In genomic region chr19:29810504-29810871, GRCh38 we compare ENCODE assay signal across 8 cellular contexts. TPM values are rescaled to one million over a fixed set of nuclear protein-coding genes. Genes with fewer than 3 reads are reported as not detected.
DNase-seq lines count a peak whose midpoint lies in the region; ATAC-seq, FAIRE-seq and TF ChIP-seq lines count a peak whose summit lies in the region.

No MANE protein-coding gene starts in this region.

- H3K4me1 ChIP-seq in kidney (ENCODE audit: control insufficient read depth in 1 of 2, insufficient read depth in 1 of 2, low read depth in 1 of 2, low read length in 2 of 2), result peaks cover 0 to under 1% of the 10 kb centered on the region in 2 donors
- H3K4me1 ChIP-seq in psoas muscle, result no peaks in the 10 kb centered on the region

- no peak overlapping the region for H3K9ac ChIP-seq in kidney (ENCODE audit: low read length in 2 of 2)

- no peaks in the 10 kb centered on the region for H3K27me3 Mint-ChIP-seq in activated T-cell treated with anti-CD3 and anti-CD28 coated beads, Interleukin-2, amount 50 U/mL, for 72 hours (ENCODE audit: low read depth)

- no peaks in the 10 kb centered on the region for H3K9me3 ChIP-seq in kidney (ENCODE audit: control insufficient read depth in 1 of 2, low read length in 2 of 2)
- no peaks in the 10 kb centered on the region for H3K9me3 ChIP-seq in psoas muscle

- no peaks in the 10 kb centered on the region for H3K9me3 Mint-ChIP-seq in activated T-cell treated with anti-CD3 and anti-CD28 coated beads, Interleukin-2, amount 50 U/mL, for 72 hours

- H3K4me3 ChIP-seq in kidney (ENCODE audit: low read length in 2 of 2) (no peak overlapping the region), psoas muscle (no peak overlapping the region)

- peaks cover 27% of the 10 kb centered on the region for H3K4me1 Mint-ChIP-seq in activated T-cell treated with anti-CD3 and anti-CD28 coated beads, Interleukin-2, amount 50 U/mL, for 72 hours (ENCODE audit: low read depth)

- peaks cover 4 to 10% of the 10 kb centered on the region in 2 donors for H3K36me3 Mint-ChIP-seq in activated T-cell treated with anti-CD3 and anti-CD28 coated beads, Interleukin-2, amount 50 U/mL, for 72 hours (ENCODE audit: insufficient read depth in 2 of 2)

- peak overlapping the region; percentile 90 for H3K4me3 Mint-ChIP-seq in activated T-cell treated with anti-CD3 and anti-CD28 coated beads, Interleukin-2, amount 50 U/mL, for 72 hours

- intact Hi-C loops in kidney (cut with DNase I), result no loop called here
- intact Hi-C loops in psoas muscle (cut with DNase I), result loop anchor here in 1 of 2 donors (5.0 kb wide), 1 partner anchor 37 kb away; no protein-coding TSS in a partner anchor

- DNase-seq in COR-L47 (lab: John Stamatoyannopoulos, UW) (peak; percentile 38), HT1080 (ENCODE audit: low read depth) (peak; percentile 17), kidney (peak; percentile 48), psoas muscle (no peak)
- peak in 1 of 2 donors; percentile 19 for DNase-seq in activated T-cell treated with anti-CD3 and anti-CD28 coated beads, Interleukin-2, amount 50 U/mL, for 72 hours

- H3K27me3 ChIP-seq in psoas muscle (ENCODE audit: insufficient read depth in 3 of 3, low read length in 2 of 3), result no peaks in the 10 kb centered on the region

- no peak for FAIRE-seq in kidney (lab: Jason Lieb, UNC)

- H3K27ac Mint-ChIP-seq in activated T-cell treated with anti-CD3 and anti-CD28 coated beads, Interleukin-2, amount 50 U/mL, for 72 hours, result peak overlapping the region; percentile 88

- H3K27ac ChIP-seq in kidney (ENCODE audit: low read depth in 2 of 2, low read length in 2 of 2) (no peak overlapping the region), psoas muscle (no peak overlapping the region)

- WGBS in psoas muscle, 3 donors, result 83 to 90% (median 88%) methylated on average over 4 of the region's 4 CpGs

- ATAC-seq in activated T-cell treated with anti-CD3 and anti-CD28 coated beads, Interleukin-2, amount 50 U/mL, for 72 hours (replicated peaks in 1 of 2), result no peak
- ATAC-seq in psoas muscle (no peak), GM19395 (IDR thresholded peaks at IDR 0.05; ENCODE audit: unreplicated experiment) (no peak), HG03097 (IDR thresholded peaks at IDR 0.05; ENCODE audit: low FRiP score, unreplicated experiment) (no peak), GM21619 (IDR thresholded peaks at IDR 0.05; ENCODE audit: unreplicated experiment) (no peak)

- no peaks in the 10 kb centered on the region for H3K36me3 ChIP-seq in kidney (ENCODE audit: control insufficient read depth in 1 of 2, insufficient read depth in 2 of 2, low read length in 2 of 2)
- H3K36me3 ChIP-seq in psoas muscle (ENCODE audit: insufficient read depth in 1 of 2, low read depth in 1 of 2), result no peaks in the 10 kb centered on the region

- TF ChIP-seq CTCF in kidney (IDR thresholded peaks at IDR 0.05; ENCODE audit: borderline replicate concordance, extremely low read depth, insufficient read depth) (no peak), psoas muscle (IDR thresholded peaks at IDR 0.05) (no peak)

RNA-seq across cellular contexts. Expression of gene CCNE1, which starts 1.3 kb away (rescaled TPM):
- 10.8 and 14.2 TPM in 2 replicates for total RNA-seq in HT1080 (2014; rRNA removed; shearing (Covaris generic))
- polyA plus RNA-seq in HT1080 (2015; cell fraction: cytosol; rRNA removed), result 8.1 and 9.1 TPM in 2 replicates
- 8.0 and 8.7 TPM in 2 replicates for polyA plus RNA-seq in HT1080 (2015; cell fraction: nucleus; rRNA removed)
- 10 to 100 TPM; 39.3 to 41.9 TPM for total RNA-seq in activated T-cell treated with anti-CD3 and anti-CD28 coated beads, Interleukin-2, amount 50 U/mL, for 72 hours
- 1.4 TPM for total RNA-seq in kidney
- polyA plus RNA-seq in kidney (ENCODE audit: insufficient read depth, low read depth, low replicate concordance), result 1.3 TPM
- 1 to 10 TPM in 3 of 4 donors, under 1 TPM in 1; 0.97 to 2.3 (median 2.1) TPM for total RNA-seq in psoas muscle
- 1 to 10 TPM; 1.9 to 6.7 (median 2.0) TPM for polyA plus RNA-seq in psoas muscle

Comparison
In these comparisons a context has a peak if more than half of its experiments do, and no peak if none do; other contexts are left out.
1. DNase-seq: peak in COR-L47 (single experiment), HT1080 (single experiment) and kidney (single experiment); none in psoas muscle (0 of 2).